Comparison of ENCODE assay signal across 1 cellular context in the genomic region with DNA sequence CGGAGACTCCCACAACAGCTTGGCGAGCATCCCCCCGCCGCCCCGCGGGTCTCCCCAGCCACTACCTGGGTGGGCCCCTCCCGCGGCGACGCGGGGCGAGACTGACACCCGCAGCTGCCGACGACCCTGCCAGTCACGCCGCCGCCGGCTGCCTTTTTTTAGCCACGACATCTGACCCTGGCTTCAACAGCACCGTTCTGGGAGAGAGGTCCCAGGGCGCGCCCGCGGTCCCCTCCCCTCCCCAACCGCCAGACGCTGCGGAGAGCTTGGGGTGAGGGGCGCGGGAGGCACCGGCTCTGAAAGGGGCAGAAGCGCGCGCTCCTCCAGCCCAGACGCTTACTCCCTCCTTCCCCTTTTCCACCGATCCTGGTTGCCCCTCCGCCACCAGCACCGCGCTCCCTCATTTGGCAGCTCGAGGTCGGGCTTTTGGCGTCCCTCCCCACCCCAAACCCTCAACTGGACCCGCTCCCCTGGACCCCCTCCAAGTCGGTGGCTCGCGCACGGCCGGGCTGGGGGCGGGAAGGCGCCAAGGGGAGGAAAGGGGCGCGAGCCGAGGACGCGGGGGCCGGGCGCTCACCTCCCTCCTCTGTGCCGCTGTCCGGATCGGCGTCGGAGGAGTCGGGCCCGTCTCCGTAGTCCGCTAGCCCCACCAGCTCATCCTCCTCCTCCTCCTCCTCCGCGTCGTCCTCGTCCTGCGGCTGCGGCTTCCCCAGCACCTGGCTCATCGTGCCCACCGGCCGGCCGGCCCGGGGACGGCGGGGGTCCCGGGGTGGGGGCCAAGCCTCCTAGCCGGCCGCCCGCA.
TF ChIP-seq lines count a peak whose summit lies in the region.

No MANE protein-coding gene starts in this region.

TF ChIP-seq in H1, 55 proteins besides CTCF, POLR2A, EP300 and RAD21 (continued from another document):
- TF ChIP-seq PHF8 (conservative IDR thresholded peaks at IDR 0.05; ENCODE audit: low read depth, low read length) (0 out of 2 replicates have a peak, but pooled peaks have one; percentile 23), SRF (IDR thresholded peaks at IDR 0.05; ENCODE audit: low read depth, low read length) (no peak), RFX5 (IDR thresholded peaks at IDR 0.05; ENCODE audit: borderline replicate concordance, low read depth, low read length) (no peak), HDAC6 (IDR thresholded peaks at IDR 0.05; ENCODE audit: low read depth, low read length) (no peak), YY1 (IDR thresholded peaks at IDR 0.05; ENCODE audit: low read depth, low read length) (no peak), SP4 (IDR thresholded peaks at IDR 0.05; ENCODE audit: low read length) (no peak), BCL11A (IDR thresholded peaks at IDR 0.05; ENCODE audit: low read depth in 2 of 2, low read length in 2 of 2) (no peak), JUN (IDR thresholded peaks at IDR 0.05; ENCODE audit: low read depth, low read length) (no peak), RNF2 (IDR thresholded peaks at IDR 0.05; ENCODE audit: borderline replicate concordance, low read depth, low read length, missing control alignments, poor library complexity, severe bottlenecking) (no peak), SAP30 (IDR thresholded peaks at IDR 0.05; ENCODE audit: insufficient read depth, insufficient replicate concordance, low read length) (peak; percentile 29), EZH2 (IDR thresholded peaks at IDR 0.05; ENCODE audit: low read depth, low read length, severe bottlenecking) (no peak), FOSL1 (IDR thresholded peaks at IDR 0.05; ENCODE audit: insufficient read depth, low read depth, low read length) (no peak), TEAD4 (IDR thresholded peaks at IDR 0.05; ENCODE audit: low read depth, low read length) (no peak), POU5F1 (IDR thresholded peaks at IDR 0.05; ENCODE audit: low read depth, low read length) (no peak), KDM4A (IDR thresholded peaks at IDR 0.05; ENCODE audit: low read depth, low read length, severe bottlenecking) (peak; percentile 82), GABPA (IDR thresholded peaks at IDR 0.05; ENCODE audit: borderline replicate concordance, insufficient read depth, low read length) (no peak), CTBP2 (IDR thresholded peaks at IDR 0.05; ENCODE audit: borderline replicate concordance, insufficient read depth, insufficient read length, low read length) (no peak), RXRA (IDR thresholded peaks at IDR 0.05; ENCODE audit: insufficient read depth, low read depth, low read length) (no peak), NANOG (IDR thresholded peaks at IDR 0.05; ENCODE audit: insufficient read depth, low read depth, low read length, poor library complexity, severe bottlenecking) (no peak), SUZ12 (IDR thresholded peaks at IDR 0.05; ENCODE audit: low read length) (peak; percentile 47; the same call in 1 of the 2 replicates)
- TF ChIP-seq, protein P1, sequence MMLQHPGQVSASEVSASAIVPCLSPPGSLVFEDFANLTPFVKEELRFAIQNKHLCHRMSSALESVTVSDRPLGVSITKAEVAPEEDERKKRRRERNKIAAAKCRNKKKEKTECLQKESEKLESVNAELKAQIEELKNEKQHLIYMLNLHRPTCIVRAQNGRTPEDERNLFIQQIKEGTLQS (IDR thresholded peaks at IDR 0.05; ENCODE audit: insufficient read depth, low read depth, low read length): no peak
- TF ChIP-seq, protein P2, sequence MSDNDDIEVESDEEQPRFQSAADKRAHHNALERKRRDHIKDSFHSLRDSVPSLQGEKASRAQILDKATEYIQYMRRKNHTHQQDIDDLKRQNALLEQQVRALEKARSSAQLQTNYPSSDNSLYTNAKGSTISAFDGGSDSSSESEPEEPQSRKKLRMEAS (IDR thresholded peaks at IDR 0.05): no peak
TF ChIP-seq in H1: peak in this region for 11.
